ENCODE assay signal across 8 cellular contexts in genomic region chr12:49058366-49059062, GRCh38. TPM values are rescaled to one million over a fixed set of nuclear protein-coding genes. Genes with fewer than 3 reads are reported as not detected.
A peak's percentile ranks its signal among the peaks of the same experiment; 100 is the strongest.
DNase-seq lines count a peak whose midpoint lies in the region; ATAC-seq, FAIRE-seq and TF ChIP-seq lines count a peak whose summit lies in the region.

No MANE protein-coding gene starts in this region.

- ATAC-seq in A549 (no peak), mucosa of descending colon (no peak)

- peaks cover 26% of the 10 kb centered on the region for H3K36me3 Mint-ChIP-seq in MCF 10A (ENCODE audit: insufficient read depth, unreplicated experiment)

- peak overlapping the region; percentile 91 for H3K4me3 Mint-ChIP-seq in MCF 10A (ENCODE audit: unreplicated experiment)

- TF ChIP-seq RAD21 in A549 (conservative IDR thresholded peaks at IDR 0.05 in 1 of 2, IDR thresholded peaks at IDR 0.05 in 1 of 2), result no peak

- DNase-seq in A549 (ENCODE audit: low read depth in 1 of 2, low spot score in 1 of 2) (no peak), MCF 10A (ENCODE audit: unreplicated experiment) (no peak), mucosa of descending colon (peak in 1 of 3 donors; percentile 24), globus pallidus (ENCODE audit: low spot score) (no peak), caudate nucleus (lab: John Stamatoyannopoulos, UW) (no peak), NCI-H526 treated with DMSO at 0.1 percent for 48 hours (lab: John Stamatoyannopoulos, UW) (no peak), NCI-H446 (lab: John Stamatoyannopoulos, UW) (no peak)

- no TSS peak for BruUV-seq in MCF 10A (replicated peaks; lab: Mats Ljungman, UMichigan)

- no peak for TF ChIP-seq POLR2A in A549 (IDR thresholded peaks at IDR 0.05; ENCODE audit: low read length)

- peaks cover 30% of the 10 kb centered on the region for H3K4me1 Mint-ChIP-seq in MCF 10A (ENCODE audit: insufficient read depth, unreplicated experiment)

- H3K27me3 Mint-ChIP-seq in MCF 10A (ENCODE audit: insufficient read depth, unreplicated experiment), result no peaks in the 10 kb centered on the region

- intact Hi-C loops in MCF 10A (cut with micrococcal nuclease) (no loop called here), mucosa of descending colon (cut with DNase I, micrococcal nuclease) (no loop called here)

- no peaks in the 10 kb centered on the region for H3K9me3 Mint-ChIP-seq in MCF 10A (ENCODE audit: unreplicated experiment)

- H3K27ac Mint-ChIP-seq in MCF 10A (ENCODE audit: low read depth, unreplicated experiment), result peak overlapping the region; percentile 89

- H3K27ac ChIP-seq in A549 (peak overlapping the region; percentile 94 to 99), HEK293 (ENCODE audit: extremely low read depth, low read depth, low read length) (peak overlapping the region; percentile 93; the same call in 1 of the 2 replicates), caudate nucleus (ENCODE audit: low read depth, low read length) (no peak overlapping the region)

- H3K4me2 ChIP-seq in A549, result peak overlapping the region; percentile 96

- TF ChIP-seq EP300 in A549 (IDR thresholded peaks at IDR 0.05), result no peak

- H3K4me3 ChIP-seq in A549 (peak overlapping the region; percentile 81), HEK293 (ENCODE audit: low read depth, low read length) (peak overlapping the region; percentile 95), mucosa of descending colon (peak overlapping the region; percentile 96)

- peaks cover 34% of the 10 kb centered on the region for H3K4me1 ChIP-seq in A549
- peaks cover 11% of the 10 kb centered on the region for H3K4me1 ChIP-seq in HEK293 (ENCODE audit: control insufficient read depth, insufficient read depth, low read length)
- H3K4me1 ChIP-seq in mucosa of descending colon (ENCODE audit: low read depth), result peaks cover 42% of the 10 kb centered on the region

- FAIRE-seq in A549 (lab: Jason Lieb, UNC), result no peak

- TF ChIP-seq CTCF in A549 (IDR thresholded peaks at IDR 0.05) (no peak), HEK293 (tag by site-specific recombination; IDR thresholded peaks at IDR 0.05) (no peak), MCF 10A (IDR thresholded peaks at IDR 0.05; ENCODE audit: unreplicated experiment) (no peak), mucosa of descending colon (IDR thresholded peaks at IDR 0.05) (no peak)

- 17% methylated on average over 5 of the region's 5 CpGs for WGBS in A549 (ENCODE audit: missing lambda C conversion rate)

- CTCF ChIA-PET in A549 (lab: Yijun Ruan, JAX), result interaction anchor here (0.8 to 2.7 kb wide), 9 partner anchors 14 to 63 kb away, joined by 3 to 12 read pairs (median 4); no protein-coding TSS in a partner anchor
- CTCF ChIA-PET in HEK293 (lab: Yijun Ruan, JAX), result interaction anchor here (0.6 to 2.4 kb wide), 9 partner anchors 9 to 62 kb away, joined by 3 to 18 read pairs (median 4); no protein-coding TSS in a partner anchor
- CTCF ChIA-PET in MCF 10A (lab: Yijun Ruan, JAX), result interaction anchor here (0.6 to 2.3 kb wide), 4 partner anchors 30 to 164 kb away, joined by 3 to 9 read pairs (median 4); no protein-coding TSS in a partner anchor

- H3K36me3 ChIP-seq in HEK293 (ENCODE audit: control insufficient read depth in 2 of 2, insufficient read depth in 1 of 2, low read length in 2 of 2), result peaks cover 7 to 24% of the 10 kb centered on the region in 2 experiments; a peak in 2 of 3 replicates
- no peaks in the 10 kb centered on the region for H3K36me3 ChIP-seq in mucosa of descending colon (ENCODE audit: low read depth)

- POLR2A ChIA-PET in A549 (lab: Yijun Ruan, JAX), result interaction anchor here (0.9 to 2.2 kb wide), 2 partner anchors 10 to 14 kb away, joined by 4 to 7 read pairs; no protein-coding TSS in a partner anchor
- POLR2A ChIA-PET in HEK293 (lab: Yijun Ruan, JAX), result interaction anchor here (1.1 to 3.6 kb wide), 8 partner anchors 10 to 130 kb away, joined by 3 to 26 read pairs (median 5); partner anchors contain the start of genes ARF3, RHEBL1, TUBA1A and TUBA1B
- POLR2A ChIA-PET in MCF 10A (lab: Yijun Ruan, JAX), result interaction anchor here (0.5 to 5.1 kb wide), 14 partner anchors 10 to 210 kb away, joined by 3 to 58 read pairs (median 6); partner anchors contain the start of genes ARF3, LMBR1L, RHEBL1 and TUBA1A

- no peaks in the 10 kb centered on the region for H3K9me3 ChIP-seq in A549
- no peaks in the 10 kb centered on the region for H3K9me3 ChIP-seq in HEK293 (ENCODE audit: control insufficient read depth, insufficient read depth, low read depth, low read length)
- H3K9me3 ChIP-seq in mucosa of descending colon, result no peaks in the 10 kb centered on the region

TF ChIP-seq in A549, 52 proteins besides CTCF, POLR2A, EP300 and RAD21 (continues in another document):
- TF ChIP-seq PHF8 (IDR thresholded peaks at IDR 0.05; ENCODE audit: borderline replicate concordance, low read depth), result no peak
- TF ChIP-seq ZNF302 (CRISPR knock-in tag; IDR thresholded peaks at IDR 0.05), result no peak
- no peak for TF ChIP-seq BCL3 (IDR thresholded peaks at IDR 0.05)
- no peak for TF ChIP-seq ZSCAN20 (CRISPR knock-in tag; IDR thresholded peaks at IDR 0.05)
- TF ChIP-seq ESRRA (IDR thresholded peaks at IDR 0.05; ENCODE audit: borderline replicate concordance, low read length), result no peak

TF ChIP-seq in HEK293, 187 proteins besides CTCF, POLR2A, EP300 and RAD21 (continues in another document):
- TF ChIP-seq ZNF670 (tag by site-specific recombination; IDR thresholded peaks at IDR 0.05; ENCODE audit: low read depth), result no peak
- TF ChIP-seq ZNF585B (tag by site-specific recombination; IDR thresholded peaks at IDR 0.05), result no peak
- TF ChIP-seq ZBTB11 (tag by site-specific recombination; conservative IDR thresholded peaks at IDR 0.05; ENCODE audit: low read depth), result no peak
- TF ChIP-seq ZNF624 (tag by site-specific recombination; IDR thresholded peaks at IDR 0.05), result no peak

RNA-seq across cellular contexts. Expression of gene KMT2D, which starts 2.1 kb away (rescaled TPM):
- polyA plus RNA-seq in A549 (2011; rRNA removed), result 17.6 and 21.4 TPM in 2 replicates
- 31.0 and 32.3 TPM in 2 replicates for polyA plus RNA-seq in A549 (2012; cell fraction: cytosol; rRNA removed)
- polyA plus RNA-seq in A549 (2012; cell fraction: nucleus; rRNA removed), result 88.5 and 94.2 TPM in 2 replicates
- polyA plus RNA-seq in A549 (2017; fragmentation: RNase III; extraction: RNeasy Plus Mini Kit Qiagen cat#74134 plus additional on column Dnase treatment), result 20.0 to 24.8 TPM (median 20.8 TPM) in 3 replicates
- 45.9 and 46.2 TPM in 2 replicates for polyA minus RNA-seq in A549 (2011; rRNA and poly(A)+ RNA removed)
- 76.9 and 92.5 TPM in 2 replicates for total RNA-seq in MCF 10A (2022)
- 100 to 1,000 TPM in 1 of 3 donors, 10 to 100 TPM in 2; 83.3 to 102 (median 88.5) TPM for total RNA-seq in mucosa of descending colon

RNA-seq across cellular contexts. Expression of gene RHEBL1, which starts 11.3 kb away (rescaled TPM):
- polyA plus RNA-seq in A549 (2011; rRNA removed) (4.0 TPM in 2 replicates), A549 (2017; fragmentation: RNase III; extraction: RNeasy Plus Mini Kit Qiagen cat#74134 plus additional on column Dnase treatment) (1.8 to 2.4 TPM (median 2.1 TPM) in 3 replicates)
- 3.6 and 4.9 TPM in 2 replicates for polyA plus RNA-seq in A549 (2012; cell fraction: cytosol; rRNA removed)
- polyA plus RNA-seq in A549 (2012; cell fraction: nucleus; rRNA removed), result 3.9 TPM in 2 replicates
- 3.8 and 4.9 TPM in 2 replicates for polyA minus RNA-seq in A549 (2011; rRNA and poly(A)+ RNA removed)
- total RNA-seq in MCF 10A (2022) (0.35 and 0.93 TPM in 2 replicates), mucosa of descending colon (under 1 TPM; 0.23 to 0.58 (median 0.38) TPM)

RNA-seq across cellular contexts. Expression of gene DHH, which starts 36.1 kb away (rescaled TPM):
- polyA plus RNA-seq in A549 (2011; rRNA removed) (not detected in 2 replicates), A549 (2017; fragmentation: RNase III; extraction: RNeasy Plus Mini Kit Qiagen cat#74134 plus additional on column Dnase treatment) (not detected in 3 replicates)
- 0.03 TPM in 1 of 2 replicates, not detected in the other for polyA plus RNA-seq in A549 (2012; cell fraction: cytosol; rRNA removed)
- 0.06 and 0.12 TPM in 2 replicates for polyA plus RNA-seq in A549 (2012; cell fraction: nucleus; rRNA removed)
- polyA minus RNA-seq in A549 (2011; rRNA and poly(A)+ RNA removed), result not detected in 2 replicates
- total RNA-seq in MCF 10A (2022) (not detected in 2 replicates), mucosa of descending colon (under 1 TPM; 0.26 to 0.54 (median 0.46) TPM)

RNA-seq across cellular contexts. Expression of gene PRKAG1, which starts 39.9 kb away (rescaled TPM):
- polyA plus RNA-seq in A549 (2011; rRNA removed) (100 and 117 TPM in 2 replicates), A549 (2017; fragmentation: RNase III; extraction: RNeasy Plus Mini Kit Qiagen cat#74134 plus additional on column Dnase treatment) (40.0 to 42.8 TPM (median 41.9 TPM) in 3 replicates)
- 31.5 and 35.2 TPM in 2 replicates for polyA plus RNA-seq in A549 (2012; cell fraction: cytosol; rRNA removed)
- 18.3 and 29.2 TPM in 2 replicates for polyA plus RNA-seq in A549 (2012; cell fraction: nucleus; rRNA removed)
- polyA minus RNA-seq in A549 (2011; rRNA and poly(A)+ RNA removed), result 31.8 and 33.6 TPM in 2 replicates
- total RNA-seq in MCF 10A (2022) (80.3 and 84.6 TPM in 2 replicates), mucosa of descending colon (10 to 100 TPM; 51.5 to 60.1 (median 52.2) TPM)

RNA-seq across cellular contexts. Expression of gene LMBR1L, which starts 52.1 kb away (rescaled TPM):
- polyA plus RNA-seq in A549 (2011; rRNA removed) (25.1 and 35.7 TPM in 2 replicates), A549 (2017; fragmentation: RNase III; extraction: RNeasy Plus Mini Kit Qiagen cat#74134 plus additional on column Dnase treatment) (12.9 to 20.0 TPM (median 16.7 TPM) in 3 replicates)
- polyA plus RNA-seq in A549 (2012; cell fraction: cytosol; rRNA removed), result 22.0 and 24.7 TPM in 2 replicates
- polyA plus RNA-seq in A549 (2012; cell fraction: nucleus; rRNA removed), result 64.9 and 69.6 TPM in 2 replicates
- 51.5 and 62.8 TPM in 2 replicates for polyA minus RNA-seq in A549 (2011; rRNA and poly(A)+ RNA removed)
- total RNA-seq in MCF 10A (2022) (27.8 and 35.7 TPM in 2 replicates), mucosa of descending colon (10 to 100 TPM; 46.1 to 77.4 (median 68.1) TPM)
